1 cellular context compared by ENCODE assay signal in genomic region chr17:55463600-55463999, GRCh38.
TF ChIP-seq lines count a peak whose summit lies in the region.

No MANE protein-coding gene starts in this region.

TF ChIP-seq in GM12878, 131 proteins besides CTCF, POLR2A, EP300 and RAD21 (continued from another document and continues in another):
- TF ChIP-seq ZNF217 (IDR thresholded peaks at IDR 0.05) = peak; percentile 95
- TF ChIP-seq NFYA (IDR thresholded peaks at IDR 0.05; ENCODE audit: borderline replicate concordance, low read depth, low read length) = no peak
- no peak; the same call in 1 of the 2 replicates for TF ChIP-seq CHD4 (IDR thresholded peaks at IDR 0.05)
- peak; percentile 74; the same call in 1 of the 2 replicates for TF ChIP-seq KDM1A (IDR thresholded peaks at IDR 0.05; ENCODE audit: borderline replicate concordance)
- TF ChIP-seq ETV6 (conservative IDR thresholded peaks at IDR 0.05 in 1 of 2, IDR thresholded peaks at IDR 0.05 in 1 of 2; ENCODE audit: borderline replicate concordance in 1 of 2, low read depth in 1 of 2) = peak in 1 of 2 experiments; percentile 71; a peak in 1 of 4 replicates
- TF ChIP-seq CBFB (IDR thresholded peaks at IDR 0.05; ENCODE audit: low read depth) = 0 out of 2 replicates have a peak, but pooled peaks have one; percentile 21
- no peak for TF ChIP-seq MLLT1 (IDR thresholded peaks at IDR 0.05)
- TF ChIP-seq BMI1 (IDR thresholded peaks at IDR 0.05; ENCODE audit: borderline replicate concordance) = no peak
- no peak for TF ChIP-seq RELB (IDR thresholded peaks at IDR 0.05; ENCODE audit: low read depth)
- TF ChIP-seq RCOR1 (conservative IDR thresholded peaks at IDR 0.05; ENCODE audit: low read depth, low read length) = no peak
- TF ChIP-seq SUPT20H (IDR thresholded peaks at IDR 0.05; ENCODE audit: borderline replicate concordance, control insufficient read depth, low read depth, low read length) = no peak
- TF ChIP-seq CREB1 (IDR thresholded peaks at IDR 0.05; ENCODE audit: low read depth) = no peak
- TF ChIP-seq, protein P1, sequence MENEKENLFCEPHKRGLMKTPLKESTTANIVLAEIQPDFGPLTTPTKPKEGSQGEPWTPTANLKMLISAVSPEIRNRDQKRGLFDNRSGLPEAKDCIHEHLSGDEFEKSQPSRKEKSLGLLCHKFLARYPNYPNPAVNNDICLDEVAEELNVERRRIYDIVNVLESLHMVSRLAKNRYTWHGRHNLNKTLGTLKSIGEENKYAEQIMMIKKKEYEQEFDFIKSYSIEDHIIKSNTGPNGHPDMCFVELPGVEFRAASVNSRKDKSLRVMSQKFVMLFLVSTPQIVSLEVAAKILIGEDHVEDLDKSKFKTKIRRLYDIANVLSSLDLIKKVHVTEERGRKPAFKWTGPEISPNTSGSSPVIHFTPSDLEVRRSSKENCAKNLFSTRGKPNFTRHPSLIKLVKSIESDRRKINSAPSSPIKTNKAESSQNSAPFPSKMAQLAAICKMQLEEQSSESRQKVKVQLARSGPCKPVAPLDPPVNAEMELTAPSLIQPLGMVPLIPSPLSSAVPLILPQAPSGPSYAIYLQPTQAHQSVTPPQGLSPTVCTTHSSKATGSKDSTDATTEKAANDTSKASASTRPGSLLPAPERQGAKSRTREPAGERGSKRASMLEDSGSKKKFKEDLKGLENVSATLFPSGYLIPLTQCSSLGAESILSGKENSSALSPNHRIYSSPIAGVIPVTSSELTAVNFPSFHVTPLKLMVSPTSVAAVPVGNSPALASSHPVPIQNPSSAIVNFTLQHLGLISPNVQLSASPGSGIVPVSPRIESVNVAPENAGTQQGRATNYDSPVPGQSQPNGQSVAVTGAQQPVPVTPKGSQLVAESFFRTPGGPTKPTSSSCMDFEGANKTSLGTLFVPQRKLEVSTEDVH (IDR thresholded peaks at IDR 0.05; ENCODE audit: low read depth, partially characterized antibody) = no peak
- TF ChIP-seq LARP7 (IDR thresholded peaks at IDR 0.05) = no peak
- TF ChIP-seq, protein P2, sequence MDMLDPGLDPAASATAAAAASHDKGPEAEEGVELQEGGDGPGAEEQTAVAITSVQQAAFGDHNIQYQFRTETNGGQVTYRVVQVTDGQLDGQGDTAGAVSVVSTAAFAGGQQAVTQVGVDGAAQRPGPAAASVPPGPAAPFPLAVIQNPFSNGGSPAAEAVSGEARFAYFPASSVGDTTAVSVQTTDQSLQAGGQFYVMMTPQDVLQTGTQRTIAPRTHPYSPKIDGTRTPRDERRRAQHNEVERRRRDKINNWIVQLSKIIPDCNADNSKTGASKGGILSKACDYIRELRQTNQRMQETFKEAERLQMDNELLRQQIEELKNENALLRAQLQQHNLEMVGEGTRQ (IDR thresholded peaks at IDR 0.05; ENCODE audit: borderline replicate concordance, low read depth, low read length) = no peak
- TF ChIP-seq SPI1 (IDR thresholded peaks at IDR 0.05; ENCODE audit: borderline replicate concordance, insufficient read depth, low read depth, low read length) = peak; percentile 56; the same call in 1 of the 2 replicates
- TF ChIP-seq IRF5 (IDR thresholded peaks at IDR 0.05; ENCODE audit: borderline replicate concordance) = no peak
- no peak for TF ChIP-seq ZBED1 (IDR thresholded peaks at IDR 0.05; ENCODE audit: borderline replicate concordance)
- no peak for TF ChIP-seq CUX1 (IDR thresholded peaks at IDR 0.05; ENCODE audit: insufficient replicate concordance, low read depth, low read length)
- TF ChIP-seq, protein P3, sequence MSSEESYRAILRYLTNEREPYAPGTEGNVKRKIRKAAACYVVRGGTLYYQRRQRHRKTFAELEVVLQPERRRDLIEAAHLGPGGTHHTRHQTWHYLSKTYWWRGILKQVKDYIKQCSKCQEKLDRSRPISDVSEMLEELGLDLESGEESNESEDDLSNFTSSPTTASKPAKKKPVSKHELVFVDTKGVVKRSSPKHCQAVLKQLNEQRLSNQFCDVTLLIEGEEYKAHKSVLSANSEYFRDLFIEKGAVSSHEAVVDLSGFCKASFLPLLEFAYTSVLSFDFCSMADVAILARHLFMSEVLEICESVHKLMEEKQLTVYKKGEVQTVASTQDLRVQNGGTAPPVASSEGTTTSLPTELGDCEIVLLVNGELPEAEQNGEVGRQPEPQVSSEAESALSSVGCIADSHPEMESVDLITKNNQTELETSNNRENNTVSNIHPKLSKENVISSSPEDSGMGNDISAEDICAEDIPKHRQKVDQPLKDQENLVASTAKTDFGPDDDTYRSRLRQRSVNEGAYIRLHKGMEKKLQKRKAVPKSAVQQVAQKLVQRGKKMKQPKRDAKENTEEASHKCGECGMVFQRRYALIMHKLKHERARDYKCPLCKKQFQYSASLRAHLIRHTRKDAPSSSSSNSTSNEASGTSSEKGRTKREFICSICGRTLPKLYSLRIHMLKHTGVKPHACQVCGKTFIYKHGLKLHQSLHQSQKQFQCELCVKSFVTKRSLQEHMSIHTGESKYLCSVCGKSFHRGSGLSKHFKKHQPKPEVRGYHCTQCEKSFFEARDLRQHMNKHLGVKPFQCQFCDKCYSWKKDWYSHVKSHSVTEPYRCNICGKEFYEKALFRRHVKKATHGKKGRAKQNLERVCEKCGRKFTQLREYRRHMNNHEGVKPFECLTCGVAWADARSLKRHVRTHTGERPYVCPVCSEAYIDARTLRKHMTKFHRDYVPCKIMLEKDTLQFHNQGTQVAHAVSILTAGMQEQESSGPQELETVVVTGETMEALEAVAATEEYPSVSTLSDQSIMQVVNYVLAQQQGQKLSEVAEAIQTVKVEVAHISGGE (CRISPR knock-in tag; IDR thresholded peaks at IDR 0.05) = no peak
- peak; percentile 31; the same call in 1 of the 2 replicates for TF ChIP-seq NFIC (IDR thresholded peaks at IDR 0.05; ENCODE audit: low read depth, low read length)
- TF ChIP-seq SMARCA5 (IDR thresholded peaks at IDR 0.05) = peak; percentile 31; the same call in 1 of the 2 replicates
- no peak for TF ChIP-seq HSF1 (IDR thresholded peaks at IDR 0.05; ENCODE audit: low read depth, low read length)
- no peak for TF ChIP-seq SMAD5 (IDR thresholded peaks at IDR 0.05; ENCODE audit: low read depth)
- no peak for TF ChIP-seq TAF1 (IDR thresholded peaks at IDR 0.05; ENCODE audit: borderline replicate concordance, low read depth, low read length)
- no peak for TF ChIP-seq SP1 (IDR thresholded peaks at IDR 0.05; ENCODE audit: low read depth, low read length)
- no peak for TF ChIP-seq MYC (IDR thresholded peaks at IDR 0.05; ENCODE audit: insufficient read depth, insufficient read length, insufficient replicate concordance, low read length, severe bottlenecking)
- no peak for TF ChIP-seq CEBPZ (IDR thresholded peaks at IDR 0.05; ENCODE audit: low read depth, low read length)
- peak; percentile 28; the same call in 1 of the 2 replicates for TF ChIP-seq ATF7 (IDR thresholded peaks at IDR 0.05; ENCODE audit: low read depth)
- no peak for TF ChIP-seq EGR1 (IDR thresholded peaks at IDR 0.05; ENCODE audit: borderline replicate concordance in 1 of 2, low read depth in 2 of 2, low read length in 2 of 2)
- TF ChIP-seq BCL11A (IDR thresholded peaks at IDR 0.05; ENCODE audit: low read depth, low read length) = no peak
- no peak for TF ChIP-seq NR2C1 (IDR thresholded peaks at IDR 0.05)
- no peak for TF ChIP-seq CBX5 (IDR thresholded peaks at IDR 0.05; ENCODE audit: low read depth)
- TF ChIP-seq RUNX3 (IDR thresholded peaks at IDR 0.05; ENCODE audit: low read length) = peak; percentile 78
- TF ChIP-seq MEF2B (IDR thresholded peaks at IDR 0.05; ENCODE audit: partially characterized antibody, poor library complexity, severe bottlenecking) = peak; percentile 20
